In the genomic region with DNA sequence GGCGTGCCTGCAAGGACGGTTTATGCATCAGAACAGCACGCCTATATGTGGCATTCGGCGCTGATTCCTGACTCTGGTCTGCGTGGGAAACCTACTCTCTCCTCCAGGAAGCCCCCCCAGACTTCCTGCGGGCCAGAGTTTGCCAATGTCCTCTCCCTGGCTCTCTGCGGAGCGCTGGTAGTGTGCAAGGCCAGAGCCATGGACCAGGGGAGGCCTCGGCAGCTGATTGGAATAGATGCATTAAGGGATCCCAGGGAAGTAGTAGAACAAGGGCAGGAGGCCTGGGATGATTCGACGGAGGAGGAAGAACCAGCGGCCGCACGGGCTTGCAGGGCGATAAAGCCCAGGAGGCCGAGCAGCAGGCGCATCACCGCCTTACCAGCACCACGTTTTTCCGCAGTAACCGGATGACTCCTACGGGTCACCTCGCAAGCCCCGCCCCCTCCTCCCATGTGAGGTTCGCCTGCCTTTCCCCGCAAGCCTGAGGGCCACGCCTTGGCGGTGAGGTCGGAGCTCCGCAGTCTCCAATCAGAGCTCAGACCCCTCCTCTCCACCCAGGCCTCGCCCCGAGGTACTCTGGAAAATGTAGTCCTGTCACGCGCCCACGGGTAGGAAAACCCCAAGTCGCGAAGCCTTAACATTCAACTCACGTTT, we compare ENCODE assay signal across 1 cellular context.
TF ChIP-seq lines count a peak whose summit lies in the region.

No MANE protein-coding gene starts in this region.

TF ChIP-seq in IMR-90, 13 proteins besides CTCF, POLR2A, EP300 and RAD21:
- TF ChIP-seq FOS (IDR thresholded peaks at IDR 0.05; ENCODE audit: low read depth, low read length) (no peak), RCOR1 (IDR thresholded peaks at IDR 0.05; ENCODE audit: insufficient replicate concordance, low read length) (no peak), CEBPB (IDR thresholded peaks at IDR 0.05; ENCODE audit: low read depth, low read length) (no peak), SMC3 (IDR thresholded peaks at IDR 0.05; ENCODE audit: low read depth, low read length) (no peak), RFX5 (IDR thresholded peaks at IDR 0.05; ENCODE audit: low read depth, low read length) (no peak), BHLHE40 (IDR thresholded peaks at IDR 0.05; ENCODE audit: low read depth, low read length) (no peak), MAFK (IDR thresholded peaks at IDR 0.05; ENCODE audit: low read depth, low read length) (no peak), CHD1 (IDR thresholded peaks at IDR 0.05; ENCODE audit: low read depth, low read length) (no peak), NFE2L2 (IDR thresholded peaks at IDR 0.05; ENCODE audit: low read depth, low read length) (no peak), MXI1 (IDR thresholded peaks at IDR 0.05; ENCODE audit: borderline replicate concordance, low read depth, low read length) (no peak), MAZ (IDR thresholded peaks at IDR 0.05; ENCODE audit: borderline replicate concordance, low read depth, low read length) (no peak)
- TF ChIP-seq, protein P1, sequence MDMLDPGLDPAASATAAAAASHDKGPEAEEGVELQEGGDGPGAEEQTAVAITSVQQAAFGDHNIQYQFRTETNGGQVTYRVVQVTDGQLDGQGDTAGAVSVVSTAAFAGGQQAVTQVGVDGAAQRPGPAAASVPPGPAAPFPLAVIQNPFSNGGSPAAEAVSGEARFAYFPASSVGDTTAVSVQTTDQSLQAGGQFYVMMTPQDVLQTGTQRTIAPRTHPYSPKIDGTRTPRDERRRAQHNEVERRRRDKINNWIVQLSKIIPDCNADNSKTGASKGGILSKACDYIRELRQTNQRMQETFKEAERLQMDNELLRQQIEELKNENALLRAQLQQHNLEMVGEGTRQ (IDR thresholded peaks at IDR 0.05; ENCODE audit: low read depth, low read length) = no peak
- TF ChIP-seq, protein P2, sequence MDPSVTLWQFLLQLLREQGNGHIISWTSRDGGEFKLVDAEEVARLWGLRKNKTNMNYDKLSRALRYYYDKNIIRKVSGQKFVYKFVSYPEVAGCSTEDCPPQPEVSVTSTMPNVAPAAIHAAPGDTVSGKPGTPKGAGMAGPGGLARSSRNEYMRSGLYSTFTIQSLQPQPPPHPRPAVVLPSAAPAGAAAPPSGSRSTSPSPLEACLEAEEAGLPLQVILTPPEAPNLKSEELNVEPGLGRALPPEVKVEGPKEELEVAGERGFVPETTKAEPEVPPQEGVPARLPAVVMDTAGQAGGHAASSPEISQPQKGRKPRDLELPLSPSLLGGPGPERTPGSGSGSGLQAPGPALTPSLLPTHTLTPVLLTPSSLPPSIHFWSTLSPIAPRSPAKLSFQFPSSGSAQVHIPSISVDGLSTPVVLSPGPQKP (IDR thresholded peaks at IDR 0.05; ENCODE audit: borderline replicate concordance, low read depth, low read length) = no peak
TF ChIP-seq in IMR-90: peak in this region for 0.
